Comparison of ENCODE assay signal across 14 cellular contexts in genomic region chr15:30065025-30065801, GRCh38. TPM values are rescaled to one million over a fixed set of nuclear protein-coding genes. Genes with fewer than 3 reads are reported as not detected.
DNase-seq lines count a peak whose midpoint lies in the region; ATAC-seq and TF ChIP-seq lines count a peak whose summit lies in the region.
"Had no signal": no experiment of that assay in that cellular context is flagged by ENCODE, and none has a peak within 500 bp of the region (broad histone marks: within the 10 kb centered on the region; RNA-seq: fewer than 3 reads in every experiment).

No MANE protein-coding gene starts in this region.

- WGBS in right cardiac atrium: 63% methylated on average over 12 of the region's 12 CpGs
- 76 to 79% (median 77%) methylated on average over 12 of the region's 12 CpGs for WGBS in heart left ventricle, 4 donors

- H3K27me3 ChIP-seq in right cardiac atrium (ENCODE audit: control insufficient read depth, insufficient read depth): no peaks in the 10 kb centered on the region
- peaks cover 0 to 8% (median 0%) of the 10 kb centered on the region in 9 donors for H3K27me3 ChIP-seq in heart left ventricle
- H3K27me3 ChIP-seq: BLaER1 treated with 17β-estradiol and CSF1 and Interleukin-3, amounts not matched to agents 10 nM and 100 nM had no signal

- POLR2A ChIA-PET in MCF 10A (lab: Yijun Ruan, JAX): interaction anchor here (0.6 to 1.3 kb wide), 8 partner anchors 9 to 654 kb away, joined by 3 to 4 read pairs (median 3); no protein-coding TSS in a partner anchor

- H3K9me3 Mint-ChIP-seq in MCF 10A (ENCODE audit: unreplicated experiment): peaks cover 8% of the 10 kb centered on the region

- H3K4me3 ChIP-seq in right cardiac atrium (ENCODE audit: low read length) (no peak overlapping the region), heart left ventricle (no peak overlapping the region)
- H3K4me3 ChIP-seq: BLaER1 treated with 17β-estradiol and CSF1 and Interleukin-3, amounts not matched to agents 10 nM and 100 nM had no signal

- peaks cover 26% of the 10 kb centered on the region for H3K4me1 Mint-ChIP-seq in MCF 10A (ENCODE audit: insufficient read depth, unreplicated experiment)

- no peaks in the 10 kb centered on the region for H3K36me3 Mint-ChIP-seq in MCF 10A (ENCODE audit: insufficient read depth, unreplicated experiment)

- ATAC-seq in right cardiac atrium (peak in 1 of 2 donors; percentile 70), heart left ventricle (no peak), left lobe of liver (peak; percentile 57), HG03571 (IDR thresholded peaks at IDR 0.05; ENCODE audit: unreplicated experiment) (no peak), HG03432 (IDR thresholded peaks at IDR 0.05; ENCODE audit: unreplicated experiment) (no peak), GM21381 (IDR thresholded peaks at IDR 0.05; ENCODE audit: unreplicated experiment) (no peak), HG03442 (IDR thresholded peaks at IDR 0.05; ENCODE audit: unreplicated experiment) (no peak)

- H3K27me3 Mint-ChIP-seq in MCF 10A (ENCODE audit: insufficient read depth, unreplicated experiment): no peaks in the 10 kb centered on the region

- no peaks in the 10 kb centered on the region for H3K36me3 ChIP-seq in heart left ventricle
- H3K36me3 ChIP-seq: BLaER1 treated with 17β-estradiol and CSF1 and Interleukin-3, amounts not matched to agents 10 nM and 100 nM had no signal

- H3K27ac Mint-ChIP-seq in MCF 10A (ENCODE audit: low read depth, unreplicated experiment): peak overlapping the region; percentile 57

- intact Hi-C loops in right cardiac atrium (cut with DNase I) (no loop called here), heart left ventricle (cut with DNase I) (no loop called here), MCF 10A (cut with micrococcal nuclease) (loop anchor here (1.0 kb wide), 1 partner anchor 394 kb away; no protein-coding TSS in a partner anchor)

- H3K9me3 ChIP-seq in right cardiac atrium (ENCODE audit: control insufficient read depth, low read length): no peaks in the 10 kb centered on the region
- H3K9me3 ChIP-seq in heart left ventricle: no peaks in the 10 kb centered on the region

- TF ChIP-seq POLR2A in heart left ventricle (IDR thresholded peaks at IDR 0.05): no peak

- H3K27ac ChIP-seq in right cardiac atrium (ENCODE audit: low read length): peak overlapping the region; percentile 6
- H3K27ac ChIP-seq in heart left ventricle: no peak overlapping the region
- H3K27ac ChIP-seq: BLaER1 treated with 17β-estradiol and CSF1 and Interleukin-3, amounts not matched to agents 10 nM and 100 nM had no signal

- no peak for DNase-seq in right cardiac atrium
- no peak for DNase-seq in heart left ventricle
- peak; percentile 85 for DNase-seq in MCF 10A (ENCODE audit: unreplicated experiment)
- DNase-seq in left lobe of liver (ENCODE audit: low spot score): no peak
- DNase-seq: activated effector memory CD4-positive, alpha-beta T cell treated with Interleukin-2 at 50 U/mL for 16 hours; GOT3; NCI-H774; small intestine had no signal

- no peaks in the 10 kb centered on the region for H3K4me1 ChIP-seq in right cardiac atrium (ENCODE audit: control insufficient read depth, insufficient read depth, low read length)
- H3K4me1 ChIP-seq in heart left ventricle: peaks cover 0 to 6% (median 0%) of the 10 kb centered on the region in 12 donors

- TSS peak; percentile 68 for BruUV-seq in MCF 10A (replicated peaks; lab: Mats Ljungman, UMichigan)

- peak overlapping the region; percentile 52 for H3K4me3 Mint-ChIP-seq in MCF 10A (ENCODE audit: unreplicated experiment)

- TF ChIP-seq CTCF in heart left ventricle (IDR thresholded peaks at IDR 0.05): no peak
- TF ChIP-seq CTCF in MCF 10A (IDR thresholded peaks at IDR 0.05; ENCODE audit: unreplicated experiment): no peak

- CTCF ChIA-PET in MCF 10A (lab: Yijun Ruan, JAX): interaction anchor here (0.6 to 1.3 kb wide), 2 partner anchors 21 to 316 kb away, joined by 4 to 5 read pairs; no protein-coding TSS in a partner anchor

RNA-seq across cellular contexts. Expression of gene GOLGA8J, which starts 17.5 kb away (rescaled TPM):
- total RNA-seq in right cardiac atrium (under 1 TPM in 2 of 4 donors, not detected in 2; 0.28 to 0.32 TPM), heart left ventricle (not detected), MCF 10A (2022) (0.21 TPM in 1 of 2 replicates, not detected in the other), left lobe of liver (0.10 TPM)
- polyA plus RNA-seq in right cardiac atrium (not detected), heart left ventricle (under 1 TPM in 1 of 2 donors, not detected in 1; 0.06 TPM)
- total RNA-seq: HT-29 had no signal
- polyA plus RNA-seq: small intestine had no signal
